In genomic region chr5:91206734-91207133, GRCh38 we compare ENCODE assay signal across 13 cellular contexts.
DNase-seq lines count a peak whose midpoint lies in the region; ATAC-seq, FAIRE-seq and TF ChIP-seq lines count a peak whose summit lies in the region.
"Had no signal": no experiment of that assay in that cellular context is flagged by ENCODE, and none has a peak within 500 bp of the region (broad histone marks: within the 10 kb centered on the region; RNA-seq: fewer than 3 reads in every experiment).

No MANE protein-coding gene starts in this region.

- DNase-seq in HFFc6: peak; percentile 74
- peak; percentile 78 for DNase-seq in amniotic epithelial cell (ENCODE audit: low read depth)
- DNase-seq in fibroblast of lung (ENCODE audit: low read depth in 2 of 2): peak; percentile 75 to 85
- no peak for DNase-seq in smooth muscle cell (lab: John Stamatoyannopoulos, UW; ENCODE audit: unreplicated experiment)
- no peak for DNase-seq in GM12892 (ENCODE audit: insufficient read length)
- no peak for DNase-seq in activated CD8-positive, alpha-beta memory T cell treated with anti-CD3 and anti-CD28 coated beads, Interleukin-2, amount 10 ng/mL, durations not matched to agents 7 days and 5 days
- no peak for DNase-seq in NCI-H2171 (lab: John Stamatoyannopoulos, UW)
- DNase-seq: DND-41, gastrocnemius medialis, SHP77, T-helper 17 cell had no signal

- no peaks in the 10 kb centered on the region for H3K27me3 Mint-ChIP-seq in HFFc6 (ENCODE audit: insufficient read depth)
- H3K27me3 Mint-ChIP-seq in activated CD8-positive, alpha-beta memory T cell treated with anti-CD3 and anti-CD28 coated beads, Interleukin-2, amount 10 ng/mL, durations not matched to agents 7 days and 5 days: peaks cover 4% of the 10 kb centered on the region
- H3K27me3 Mint-ChIP-seq: T-helper 17 cell had no signal

- ATAC-seq in activated CD8-positive, alpha-beta memory T cell treated with anti-CD3 and anti-CD28 coated beads, Interleukin-2, amount 10 ng/mL, durations not matched to agents 7 days and 5 days: no peak
- ATAC-seq: gastrocnemius medialis; natural killer cell treated with Interleukin-12 subunit alpha and Interleukin-12 subunit beta and Interleukin-15 and Interleukin-18, amount 100 ng/mL, for 72 hours; T-helper 17 cell had no signal

- no peak for TF ChIP-seq POLR2A in GM12892 (IDR thresholded peaks at IDR 0.05; ENCODE audit: low read depth, low read length)

- H3K79me2 ChIP-seq in fibroblast of lung (ENCODE audit: control insufficient read depth, insufficient read depth, low read length) (no peaks in the 10 kb centered on the region), smooth muscle cell (ENCODE audit: low read depth) (no peaks in the 10 kb centered on the region)

- H3K36me3 ChIP-seq in fibroblast of lung (ENCODE audit: control insufficient read depth, insufficient read depth, low read length) (no peaks in the 10 kb centered on the region), smooth muscle cell (ENCODE audit: low read depth) (no peaks in the 10 kb centered on the region)
- H3K36me3 ChIP-seq: gastrocnemius medialis, suprapubic skin had no signal

- peak overlapping the region; percentile 64 for H3K27ac Mint-ChIP-seq in HFFc6
- no peak overlapping the region for H3K27ac Mint-ChIP-seq in activated CD8-positive, alpha-beta memory T cell treated with anti-CD3 and anti-CD28 coated beads, Interleukin-2, amount 10 ng/mL, durations not matched to agents 7 days and 5 days
- H3K27ac Mint-ChIP-seq: natural killer cell treated with Interleukin-12 subunit alpha and Interleukin-12 subunit beta and Interleukin-15 and Interleukin-18, amount 100 ng/mL, for 72 hours; T-helper 17 cell had no signal

- H2AFZ ChIP-seq in fibroblast of lung (ENCODE audit: low read length) (no peak overlapping the region), smooth muscle cell (ENCODE audit: low read depth) (no peak overlapping the region)

- H3F3A ChIP-seq in smooth muscle cell (ENCODE audit: low read depth): no peaks in the 10 kb centered on the region

- H3K4me1 ChIP-seq in fibroblast of lung (ENCODE audit: control insufficient read depth, extremely low read depth, insufficient read depth, low read length) (peaks cover 10% of the 10 kb centered on the region), smooth muscle cell (ENCODE audit: low read depth) (peaks cover 14% of the 10 kb centered on the region)

- H3K27me3 ChIP-seq in fibroblast of lung (ENCODE audit: control insufficient read depth, insufficient read depth, low read length): no peaks in the 10 kb centered on the region
- H3K27me3 ChIP-seq in smooth muscle cell (ENCODE audit: low read depth): no peaks in the 10 kb centered on the region
- H3K27me3 ChIP-seq: gastrocnemius medialis, suprapubic skin had no signal

- H3K9ac ChIP-seq in fibroblast of lung (ENCODE audit: insufficient read depth, low read length) (no peak overlapping the region), smooth muscle cell (ENCODE audit: low read depth) (no peak overlapping the region)

- FAIRE-seq in GM12892 (lab: Jason Lieb, UNC): no peak

- H4K20me1 ChIP-seq in fibroblast of lung (ENCODE audit: control insufficient read depth, extremely low read depth, insufficient read depth, low read length) (no peaks in the 10 kb centered on the region), smooth muscle cell (ENCODE audit: low read depth) (no peaks in the 10 kb centered on the region)

- CTCF ChIA-PET in activated CD8-positive, alpha-beta memory T cell treated with anti-CD3 and anti-CD28 coated beads, Interleukin-2, amount 10 ng/mL, durations not matched to agents 7 days and 5 days (lab: Charles Lee): interaction anchor here (0.7 to 1.1 kb wide), 3 partner anchors 13 to 244 kb away, joined by 3 read pairs; no protein-coding TSS in a partner anchor

- H3K4me2 ChIP-seq in fibroblast of lung (ENCODE audit: extremely low read depth, insufficient read depth, low read length): no peak overlapping the region
- no peak overlapping the region for H3K4me2 ChIP-seq in smooth muscle cell

- 62% methylated on average over 2 of the region's 2 CpGs for WGBS in smooth muscle cell (ENCODE audit: low lambda C conversion rate)

- H3K27ac ChIP-seq in fibroblast of lung (ENCODE audit: insufficient read depth, low read length) (no peak overlapping the region), smooth muscle cell (ENCODE audit: low read depth) (peak overlapping the region; percentile 15)
- H3K27ac ChIP-seq: gastrocnemius medialis, suprapubic skin had no signal

- no peak for TF ChIP-seq CTCF in HFFc6 (IDR thresholded peaks at IDR 0.05)
- no peak for TF ChIP-seq CTCF in fibroblast of lung (conservative IDR thresholded peaks at IDR 0.05 in 1 of 2, IDR thresholded peaks at IDR 0.05 in 1 of 2; ENCODE audit: low read depth in 1 of 2, low read length in 2 of 2)
- TF ChIP-seq CTCF in smooth muscle cell (IDR thresholded peaks at IDR 0.05; ENCODE audit: borderline replicate concordance, insufficient read depth, poor library complexity, severe bottlenecking): no peak

- no peaks in the 10 kb centered on the region for H3K9me3 Mint-ChIP-seq in HFFc6
- H3K9me3 Mint-ChIP-seq in activated CD8-positive, alpha-beta memory T cell treated with anti-CD3 and anti-CD28 coated beads, Interleukin-2, amount 10 ng/mL, durations not matched to agents 7 days and 5 days (ENCODE audit: low read depth): no peaks in the 10 kb centered on the region
- H3K9me3 Mint-ChIP-seq: natural killer cell treated with Interleukin-12 subunit alpha and Interleukin-12 subunit beta and Interleukin-15 and Interleukin-18, amount 100 ng/mL, for 72 hours had no signal

- peaks cover 26% of the 10 kb centered on the region for H3K4me1 Mint-ChIP-seq in HFFc6 (ENCODE audit: low read depth)
- H3K4me1 Mint-ChIP-seq in activated CD8-positive, alpha-beta memory T cell treated with anti-CD3 and anti-CD28 coated beads, Interleukin-2, amount 10 ng/mL, durations not matched to agents 7 days and 5 days: no peaks in the 10 kb centered on the region
- H3K4me1 Mint-ChIP-seq: T-helper 17 cell had no signal

- H3K9me3 ChIP-seq in fibroblast of lung (ENCODE audit: control insufficient read depth, insufficient read depth, low read depth, low read length) (no peaks in the 10 kb centered on the region), smooth muscle cell (replicated peaks; ENCODE audit: low read depth) (no peaks in the 10 kb centered on the region)
- H3K9me3 ChIP-seq: gastrocnemius medialis, suprapubic skin had no signal

- H3K4me3 ChIP-seq in fibroblast of lung (replicated peaks in 1 of 4; ENCODE audit: control extremely low read depth in 1 of 4, insufficient read depth in 1 of 4, low read depth in 3 of 4, low read length in 4 of 4): no peak overlapping the region
- H3K4me3 ChIP-seq in smooth muscle cell: no peak overlapping the region
- H3K4me3 ChIP-seq: gastrocnemius medialis, suprapubic skin had no signal

- H3K4me3 Mint-ChIP-seq in HFFc6: no peak overlapping the region
- no peak overlapping the region for H3K4me3 Mint-ChIP-seq in activated CD8-positive, alpha-beta memory T cell treated with anti-CD3 and anti-CD28 coated beads, Interleukin-2, amount 10 ng/mL, durations not matched to agents 7 days and 5 days
- H3K4me3 Mint-ChIP-seq: natural killer cell treated with Interleukin-12 subunit alpha and Interleukin-12 subunit beta and Interleukin-15 and Interleukin-18, amount 100 ng/mL, for 72 hours; T-helper 17 cell had no signal

- H3K36me3 Mint-ChIP-seq in HFFc6 (ENCODE audit: low read depth): no peaks in the 10 kb centered on the region
- H3K36me3 Mint-ChIP-seq in activated CD8-positive, alpha-beta memory T cell treated with anti-CD3 and anti-CD28 coated beads, Interleukin-2, amount 10 ng/mL, durations not matched to agents 7 days and 5 days: no peaks in the 10 kb centered on the region
- H3K36me3 Mint-ChIP-seq: natural killer cell treated with Interleukin-12 subunit alpha and Interleukin-12 subunit beta and Interleukin-15 and Interleukin-18, amount 100 ng/mL, for 72 hours had no signal

Comparison
In these comparisons a context has a peak if more than half of its experiments do, and no peak if none do; other contexts are left out.
1. DNase-seq: peak in HFFc6 (single experiment), amniotic epithelial cell (single experiment) and fibroblast of lung (2 of 2); none in smooth muscle cell (single experiment), GM12892 (single experiment), activated CD8-positive, alpha-beta memory T cell treated with anti-CD3 and anti-CD28 coated beads, Interleukin-2, amount 10 ng/mL, durations not matched to agents 7 days and 5 days (single experiment) and NCI-H2171 (single experiment).